23 cellular contexts compared by ENCODE assay signal in genomic region chr22:46424496-46424895, GRCh38.
"Had no signal": no experiment of that assay in that cellular context is flagged by ENCODE, and none has a peak within 500 bp of the region (broad histone marks: within the 10 kb centered on the region; RNA-seq: fewer than 3 reads in every experiment).

No MANE protein-coding gene starts in this region.

- H3K9me3 ChIP-seq: left ventricle myocardium inferior, testis, uterus had no signal

- ATAC-seq: activated CD8-positive, alpha-beta T cell treated with anti-CD3 and anti-CD28 coated beads, Interleukin-2, amount 10 ng/mL, durations not matched to agents 7 days and 5 days; activated naive CD8-positive, alpha-beta T cell treated with anti-CD3 and anti-CD28 coated beads, Interleukin-2, amount 50 U/mL, for 24 hours; sciatic nerve had no signal

- DNase-seq: activated CD4-positive, alpha-beta T cell treated with anti-CD3 and anti-CD28 coated beads, Interleukin-2, amount 10 ng/mL, durations not matched to agents 7 days and 5 days; activated CD4-positive, CD25-positive, alpha-beta regulatory T cell treated with anti-CD3 and anti-CD28 coated beads, Interleukin-2, amount 50 U/mL, for 72 hours; activated CD8-positive, alpha-beta T cell treated with anti-CD3 and anti-CD28 coated beads, Interleukin-2, amount 10 ng/mL, durations not matched to agents 7 days and 5 days; activated gamma-delta T cell; activated naive CD4-positive, alpha-beta T cell treated with anti-CD3 and anti-CD28 coated beads, Interleukin-2, amount 50 U/mL, for 16 hours; activated naive CD8-positive, alpha-beta T cell treated with anti-CD3 and anti-CD28 coated beads, Interleukin-2, amount 50 U/mL, for 24 hours; dermis blood vessel endothelial cell; effector CD8-positive, alpha-beta T cell; hippocampal formation; left ventricle myocardium inferior; midbrain; occipital lobe; posterior cingulate gyrus; stimulated activated CD4-positive, alpha-beta T cell treated with anti-CD3 and anti-CD28 coated beads, Interleukin-4, amount 100 ng/mL, for 1 hour; stimulated activated naive CD4-positive, alpha-beta T cell; testis; uterus had no signal

- H3K27ac ChIP-seq: left ventricle myocardium inferior, testis, uterus, VCaP had no signal

- H3K4me1 Mint-ChIP-seq: brain had no signal

- H3K36me3 ChIP-seq: left ventricle myocardium inferior, uterus had no signal

- FAIRE-seq: frontal cortex had no signal

- H3K9me3 Mint-ChIP-seq: activated naive CD8-positive, alpha-beta T cell treated with anti-CD3 and anti-CD28 coated beads, Interleukin-2, amount 50 U/mL, for 24 hours had no signal

- H3K27me3 ChIP-seq: testis, uterus had no signal

- H3K4me3 Mint-ChIP-seq: activated CD4-positive, alpha-beta T cell treated with anti-CD3 and anti-CD28 coated beads, Interleukin-2, amount 10 ng/mL, durations not matched to agents 7 days and 5 days; activated CD8-positive, alpha-beta T cell treated with anti-CD3 and anti-CD28 coated beads, Interleukin-2, amount 10 ng/mL, durations not matched to agents 7 days and 5 days; activated naive CD8-positive, alpha-beta T cell treated with anti-CD3 and anti-CD28 coated beads, Interleukin-2, amount 50 U/mL, for 24 hours; activated T-helper 1 cell treated with anti-CD3 and anti-CD28 coated beads, Interleukin-12 subunit alpha, Interleukin-12 subunit beta, Interleukin-2, Interleukin-4 antibody, amounts not matched to agents 30 ng/mL and 10 ng/mL and 1 ng/mL, durations not matched to agents 14 hours and 24 hours and 36 hours; brain; T-helper 2 cell treated with Interferon-gamma antibody and Interleukin-4, amounts not matched to agents 5 μg/mL and 100 μg/mL, for 36 hours had no signal

- H3K27ac Mint-ChIP-seq: activated CD4-positive, alpha-beta T cell treated with anti-CD3 and anti-CD28 coated beads, Interleukin-2, amount 10 ng/mL, durations not matched to agents 7 days and 5 days; activated CD8-positive, alpha-beta T cell treated with anti-CD3 and anti-CD28 coated beads, Interleukin-2, amount 10 ng/mL, durations not matched to agents 7 days and 5 days; activated naive CD8-positive, alpha-beta T cell treated with anti-CD3 and anti-CD28 coated beads, Interleukin-2, amount 50 U/mL, for 24 hours; activated T-helper 1 cell treated with anti-CD3 and anti-CD28 coated beads, Interleukin-12 subunit alpha, Interleukin-12 subunit beta, Interleukin-2, Interleukin-4 antibody, amounts not matched to agents 30 ng/mL and 10 ng/mL and 1 ng/mL, durations not matched to agents 14 hours and 24 hours and 36 hours; T-helper 2 cell treated with Interferon-gamma antibody and Interleukin-4, amounts not matched to agents 5 μg/mL and 100 μg/mL, for 36 hours had no signal

- H3K4me1 ChIP-seq: testis, uterus had no signal

- H3K4me3 ChIP-seq: left ventricle myocardium inferior, testis, uterus had no signal

- H3K27me3 Mint-ChIP-seq: activated naive CD8-positive, alpha-beta T cell treated with anti-CD3 and anti-CD28 coated beads, Interleukin-2, amount 50 U/mL, for 24 hours had no signal
